17 cellular contexts compared by ENCODE assay signal in genomic region chr14:53696217-53696965, GRCh38.
A peak's percentile ranks its signal among the peaks of the same experiment; 100 is the strongest.
DNase-seq lines count a peak whose midpoint lies in the region; ATAC-seq and TF ChIP-seq lines count a peak whose summit lies in the region.
"Had no signal": no experiment of that assay in that cellular context is flagged by ENCODE, and none has a peak within 500 bp of the region (broad histone marks: within the 10 kb centered on the region; RNA-seq: fewer than 3 reads in every experiment).

No MANE protein-coding gene starts in this region.

- no peak overlapping the region for H3K27ac ChIP-seq in mesendoderm (ENCODE audit: low read depth, low read length)
- H3K27ac ChIP-seq: coronary artery, Peyer's patch, thoracic aorta had no signal

- H3K18ac ChIP-seq in mesendoderm (ENCODE audit: low read length): peak overlapping the region; percentile 65

- TF ChIP-seq POLR2A in lower leg skin (IDR thresholded peaks at IDR 0.05): no peak

- H3K4ac ChIP-seq in mesendoderm (ENCODE audit: low read depth, low read length): no peak overlapping the region

- intact Hi-C loops in lower leg skin (cut with DNase I; ENCODE audit: low total_unique reads): no loop called here

- H3K36me3 ChIP-seq in mesendoderm (ENCODE audit: control insufficient read depth, insufficient read depth, low read length): no peaks in the 10 kb centered on the region
- H3K36me3 ChIP-seq: Peyer's patch, thoracic aorta had no signal

- H3K4me1 ChIP-seq in mesendoderm (ENCODE audit: control insufficient read depth, low read depth, low read length): no peaks in the 10 kb centered on the region
- H3K4me1 ChIP-seq: Peyer's patch had no signal

- no peaks in the 10 kb centered on the region for H3K79me2 ChIP-seq in mesendoderm (ENCODE audit: control insufficient read depth, insufficient read depth, low read length)

- peak overlapping the region; percentile 60 for H2AK5ac ChIP-seq in mesendoderm (ENCODE audit: low read length)

- ATAC-seq in GM21447 (IDR thresholded peaks at IDR 0.05; ENCODE audit: unreplicated experiment): no peak

- H3K56ac ChIP-seq in mesendoderm (ENCODE audit: low read length): peak overlapping the region; percentile 4

- no peak overlapping the region for H3K4me3 ChIP-seq in mesendoderm (ENCODE audit: low read length)
- H3K4me3 ChIP-seq in lower leg skin (ENCODE audit: low read depth, poor library complexity, severe bottlenecking): no peak overlapping the region
- H3K4me3 ChIP-seq: coronary artery, Peyer's patch, thoracic aorta had no signal

- H2BK120ac ChIP-seq in mesendoderm (ENCODE audit: low read depth, low read length): no peak overlapping the region

- H4K8ac ChIP-seq in mesendoderm (ENCODE audit: low read depth, low read length): no peak overlapping the region

- peak overlapping the region; percentile 16 for H3K23ac ChIP-seq in mesendoderm (ENCODE audit: low read length)

- no peak for TF ChIP-seq CTCF in lower leg skin (IDR thresholded peaks at IDR 0.05)

- no peak overlapping the region for H3K9ac ChIP-seq in mesendoderm (ENCODE audit: low read length)

- no CpG with 5 or more reads among the region's 3 CpGs for WGBS in mesendoderm (ENCODE audit: extremely low coverage, insufficient coverage, low lambda C conversion rate)
- whole genome bisulfite sequencing in lower leg skin, 2 donors: 75 to 83% methylated on average over 3 of the region's 3 CpGs

- no peak overlapping the region for H4K5ac ChIP-seq in mesendoderm (ENCODE audit: low read length)

- H3K27me3 ChIP-seq in mesendoderm (ENCODE audit: insufficient read depth, low read length, poor library complexity): peaks cover under 1% of the 10 kb centered on the region
- H3K27me3 ChIP-seq: Peyer's patch had no signal

- H3K4me2 ChIP-seq in mesendoderm (ENCODE audit: low read length): no peak overlapping the region

- no peak overlapping the region for H2BK5ac ChIP-seq in mesendoderm (ENCODE audit: low read length)

- peak overlapping the region; percentile 66 for H2BK15ac ChIP-seq in mesendoderm (replicated peaks; ENCODE audit: low read depth)

- H3K79me1 ChIP-seq in mesendoderm (ENCODE audit: low read length): no peaks in the 10 kb centered on the region

- DNase-seq in HPDE6-E6E7 (ENCODE audit: extremely low spot score): peak; percentile 6
- DNase-seq in NCI-H774 (lab: John Stamatoyannopoulos, UW): peak; percentile 16
- DNase-seq in dermis microvascular lymphatic vessel endothelial cell (ENCODE audit: low read depth in 2 of 2): peak; percentile 11 to 50
- no peak for DNase-seq in mesendoderm
- DNase-seq in DMS79 treated with DMSO at 0.1 percent for 48 hours (lab: John Stamatoyannopoulos, UW): no peak
- no peak for DNase-seq in lower leg skin (ENCODE audit: low spot score in 2 of 2)
- no peak for DNase-seq in EL
- DNase-seq: activated naive CD4-positive, alpha-beta T cell treated with anti-CD3 and anti-CD28 coated beads, Interleukin-2, amount 10 ng/mL, durations not matched to agents 7 days and 5 days; H9; head of caudate nucleus; NCI-H187 treated with DMSO at 0.1 percent for 48 hours; NCI-H526; nephron progenitor cell; Peyer's patch had no signal

Comparison
In these comparisons a context has a peak if more than half of its experiments do, and no peak if none do; other contexts are left out.
1. DNase-seq: peak in HPDE6-E6E7 (single experiment), NCI-H774 (single experiment) and dermis microvascular lymphatic vessel endothelial cell (2 of 2); none in mesendoderm (single experiment), DMS79 treated with DMSO at 0.1 percent for 48 hours (single experiment), lower leg skin (0 of 2) and EL (single experiment).